8 cellular contexts compared by ENCODE assay signal in the genomic region with DNA sequence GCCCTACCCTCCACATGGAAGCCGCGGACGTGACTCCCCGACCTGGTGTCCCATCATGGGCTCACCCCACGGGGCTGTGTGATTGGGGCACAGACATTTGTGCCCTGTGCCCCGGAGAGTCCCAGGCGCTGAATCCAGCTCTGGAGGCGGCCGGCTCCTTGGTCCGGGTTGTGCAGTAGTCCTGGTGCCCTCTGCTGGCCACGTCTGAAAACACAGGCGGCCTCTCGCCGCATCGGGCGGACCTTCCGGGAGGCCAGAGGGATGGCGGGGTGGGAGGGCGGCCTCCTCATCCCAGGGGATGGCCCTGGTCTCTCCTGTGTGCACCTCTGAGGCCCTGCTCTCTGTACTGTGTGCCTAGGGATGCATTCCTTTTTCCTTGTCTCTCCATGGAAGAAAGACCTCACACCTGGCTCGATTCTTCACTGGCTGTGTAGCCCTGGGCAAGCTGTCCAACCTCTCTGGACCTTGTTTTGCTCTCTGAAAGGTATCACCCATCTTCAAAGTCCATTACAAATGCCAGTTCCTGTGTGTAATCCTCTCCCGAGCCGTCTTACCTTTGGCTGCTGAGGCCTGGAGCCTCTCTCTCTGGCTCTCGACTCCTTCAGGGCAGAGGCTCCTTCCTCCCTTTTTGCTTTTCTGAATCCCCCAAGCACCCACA. TPM values are rescaled to one million over a fixed set of nuclear protein-coding genes. Genes with fewer than 3 reads are reported as not detected.
DNase-seq lines count a peak whose midpoint lies in the region; ATAC-seq and TF ChIP-seq lines count a peak whose summit lies in the region.

No MANE protein-coding gene starts in this region.

- H3K27me3 ChIP-seq in MG63, result peaks cover 8% of the 10 kb centered on the region

- H3K9me3 ChIP-seq in MG63, result no peaks in the 10 kb centered on the region

- DNase-seq in activated CD4-positive, alpha-beta T cell treated with anti-CD3 and anti-CD28 coated beads for 24 hours (ENCODE audit: low read depth in 2 of 2), result peak; percentile 13 to 50
- no peak for DNase-seq in activated CD4-positive, alpha-beta T cell treated with anti-CD3 and anti-CD28 coated beads for 1 hour
- DNase-seq in MG63 (peak; percentile 59), UCSD-AML1 (lab: John Stamatoyannopoulos, UW; ENCODE audit: unreplicated experiment) (peak; percentile 60), dedifferentiated amniotic fluid mesenchymal stem cell (ENCODE audit: extremely low spot score) (peak; percentile 24), lower leg skin (ENCODE audit: low spot score in 2 of 2) (peak; percentile 41 to 91)
- peak; percentile 32 for DNase-seq in stimulated activated CD8-positive, alpha-beta memory T cell treated with anti-CD3 and anti-CD28 coated beads, Interleukin-7, amount 100 ng/mL, for 24 hours (ENCODE audit: low read depth)

- TF ChIP-seq CTCF in lower leg skin (IDR thresholded peaks at IDR 0.05), result no peak

- intact Hi-C loops in lower leg skin (cut with DNase I; ENCODE audit: low total_unique reads), result loop anchor here (5.0 kb wide), 1 partner anchor 196 kb away; no protein-coding TSS in a partner anchor

- 16 to 17% methylated on average over 23 of the region's 23 CpGs for WGBS in lower leg skin, 2 donors

- ATAC-seq in HG02571 (IDR thresholded peaks at IDR 0.05; ENCODE audit: unreplicated experiment), result peak; percentile 86

- no peaks in the 10 kb centered on the region for H3K36me3 ChIP-seq in MG63

- H3K4me3 ChIP-seq in MG63 (no peak overlapping the region), lower leg skin (ENCODE audit: low read depth, poor library complexity, severe bottlenecking) (no peak overlapping the region)

- no peak for TF ChIP-seq POLR2A in lower leg skin (IDR thresholded peaks at IDR 0.05)

RNA-seq across cellular contexts. Expression of gene CELF4, which starts 27.6 kb away (rescaled TPM):
- total RNA-seq in MG63 (2014; rRNA removed; shearing (Covaris generic); ENCODE audit: low replicate concordance), result not detected in 2 replicates
- under 1 TPM in 2 of 4 donors, not detected in 2; 0.16 to 0.59 TPM for total RNA-seq in lower leg skin
